Comparison of ENCODE assay signal across 15 cellular contexts in the genomic region with DNA sequence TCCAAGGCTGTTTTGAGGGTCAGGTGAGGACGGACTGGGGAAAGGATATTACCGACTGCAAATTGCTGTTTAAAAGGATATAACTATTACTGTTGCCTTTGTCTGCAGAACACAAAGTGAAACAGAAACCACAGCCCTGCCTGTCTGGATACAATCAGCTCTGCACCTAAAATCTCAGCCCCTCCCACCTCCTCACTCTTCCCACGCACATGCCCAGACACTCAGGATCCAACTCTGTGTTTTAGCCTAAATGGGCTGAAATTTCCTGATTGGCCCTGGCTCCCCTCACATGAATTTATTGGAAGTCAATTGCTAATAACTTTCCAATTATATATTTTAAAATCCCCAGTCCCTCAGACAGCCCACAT.
"Had no signal": no experiment of that assay in that cellular context is flagged by ENCODE, and none has a peak within 500 bp of the region (broad histone marks: within the 10 kb centered on the region; RNA-seq: fewer than 3 reads in every experiment).

No MANE protein-coding gene starts in this region.

- H3K9me3 Mint-ChIP-seq: activated CD4-positive, alpha-beta memory T cell treated with anti-CD3 and anti-CD28 coated beads for 36 hours; endodermal cell had no signal

- H3K27ac Mint-ChIP-seq: activated CD4-positive, alpha-beta memory T cell treated with anti-CD3 and anti-CD28 coated beads for 36 hours; endodermal cell; memory B cell; stimulated activated naive B cell treated with anti-CD40 and anti-IgM and Interleukin-4, amounts not matched to agents 10 μg/mL and 1 μg/mL and 100 μg/mL, for 72 hours had no signal

- H3K36me3 ChIP-seq: sigmoid colon had no signal

- H3K4me1 Mint-ChIP-seq: stimulated activated naive B cell treated with anti-CD40 and anti-IgM and Interleukin-4, amounts not matched to agents 10 μg/mL and 1 μg/mL and 100 μg/mL, for 72 hours had no signal

- ATAC-seq: naive thymus-derived CD4-positive, alpha-beta T cell; stimulated activated naive B cell treated with anti-CD40 and anti-IgM and Interleukin-4, amounts not matched to agents 10 μg/mL and 1 μg/mL and 100 μg/mL, for 72 hours had no signal

- FAIRE-seq: colon, TTC549 had no signal

- H3K4me3 Mint-ChIP-seq: activated CD4-positive, alpha-beta memory T cell treated with anti-CD3 and anti-CD28 coated beads for 36 hours; endodermal cell; memory B cell; naive thymus-derived CD4-positive, alpha-beta T cell; stimulated activated naive B cell treated with anti-CD40 and anti-IgM and Interleukin-4, amounts not matched to agents 10 μg/mL and 1 μg/mL and 100 μg/mL, for 72 hours had no signal

- H3K9me3 ChIP-seq: sigmoid colon had no signal

- H3K4me2 ChIP-seq: hepatocyte had no signal

- H3K4me1 ChIP-seq: sigmoid colon had no signal

- H3K79me2 ChIP-seq: hepatocyte had no signal

- H3K4me3 ChIP-seq: hepatocyte, sigmoid colon had no signal

- H3K27ac ChIP-seq: epithelial cell of prostate, hepatocyte, sigmoid colon had no signal

- H2AFZ ChIP-seq: hepatocyte had no signal

- DNase-seq: activated CD4-positive, alpha-beta memory T cell treated with anti-CD3 and anti-CD28 coated beads for 36 hours; activated naive CD4-positive, alpha-beta T cell; central memory CD4-positive, alpha-beta T cell; foreskin fibroblast; naive thymus-derived CD4-positive, alpha-beta T cell; sigmoid colon; stimulated activated naive B cell treated with anti-CD40 and anti-IgM and Interleukin-4, amounts not matched to agents 10 μg/mL and 1 μg/mL and 100 μg/mL, for 72 hours; SW 1271 had no signal

- H3K36me3 Mint-ChIP-seq: activated CD4-positive, alpha-beta memory T cell treated with anti-CD3 and anti-CD28 coated beads for 36 hours; brain; naive thymus-derived CD4-positive, alpha-beta T cell; stimulated activated naive B cell treated with anti-CD40 and anti-IgM and Interleukin-4, amounts not matched to agents 10 μg/mL and 1 μg/mL and 100 μg/mL, for 72 hours had no signal
